Comparison of ENCODE assay signal across 9 cellular contexts in genomic region chr3:156135921-156136655, GRCh38. TPM values are rescaled to one million over a fixed set of nuclear protein-coding genes. Genes with fewer than 3 reads are reported as not detected.
DNase-seq lines count a peak whose midpoint lies in the region; ATAC-seq and TF ChIP-seq lines count a peak whose summit lies in the region.
"Had no signal": no experiment of that assay in that cellular context is flagged by ENCODE, and none has a peak within 500 bp of the region (broad histone marks: within the 10 kb centered on the region; RNA-seq: fewer than 3 reads in every experiment).

No MANE protein-coding gene starts in this region.

- H3K56ac ChIP-seq in H9 (ENCODE audit: insufficient read length, low read depth, low read length), result no peak overlapping the region

- DNase-seq in activated CD8-positive, alpha-beta memory T cell treated with anti-CD3 and anti-CD28 coated beads, Interleukin-2, amount 10 ng/mL, durations not matched to agents 7 days and 5 days, result no peak
- DNase-seq in activated CD8-positive, alpha-beta memory T cell treated with anti-CD3 and anti-CD28 coated beads, Interleukin-2, amount 50 U/mL, for 48 hours, result no peak
- DNase-seq in H9, result no peak
- no peak for DNase-seq in WERI-Rb-1
- DNase-seq in osteoblast (ENCODE audit: insufficient read length, low spot score, missing footprints), result no peak
- no peak for DNase-seq in central memory CD4-positive, alpha-beta T cell
- DNase-seq in activated T-helper 2 cell treated with anti-CD3 and anti-CD28 coated beads, Interferon-gamma antibody, Interleukin-2, Interleukin-4, amounts not matched to agents 10 μg/mL and 5 μg/mL and 100 μg/mL, durations not matched to agents 14 hours and 24 hours and 36 hours (ENCODE audit: low spot score), result no peak
- DNase-seq: GM23248 had no signal

- no peak overlapping the region for H3K27ac Mint-ChIP-seq in activated CD8-positive, alpha-beta memory T cell treated with anti-CD3 and anti-CD28 coated beads, Interleukin-2, amount 10 ng/mL, durations not matched to agents 7 days and 5 days
- H3K27ac Mint-ChIP-seq in H9, result no peak overlapping the region
- H3K27ac Mint-ChIP-seq in activated T-helper 2 cell treated with anti-CD3 and anti-CD28 coated beads, Interferon-gamma antibody, Interleukin-2, Interleukin-4, amounts not matched to agents 10 μg/mL and 5 μg/mL and 100 μg/mL, durations not matched to agents 14 hours and 24 hours and 36 hours, result no peak overlapping the region

- H3K27me3 Mint-ChIP-seq in activated CD8-positive, alpha-beta memory T cell treated with anti-CD3 and anti-CD28 coated beads, Interleukin-2, amount 10 ng/mL, durations not matched to agents 7 days and 5 days, result peaks cover 38% of the 10 kb centered on the region
- H3K27me3 Mint-ChIP-seq in H9 (ENCODE audit: low read depth), result no peaks in the 10 kb centered on the region
- peaks cover 28% of the 10 kb centered on the region for H3K27me3 Mint-ChIP-seq in activated T-helper 2 cell treated with anti-CD3 and anti-CD28 coated beads, Interferon-gamma antibody, Interleukin-2, Interleukin-4, amounts not matched to agents 10 μg/mL and 5 μg/mL and 100 μg/mL, durations not matched to agents 14 hours and 24 hours and 36 hours (ENCODE audit: low read depth)

- no peak overlapping the region for H3K4me3 ChIP-seq in WERI-Rb-1 (ENCODE audit: low read depth, low read length)
- no peak overlapping the region for H3K4me3 ChIP-seq in osteoblast (ENCODE audit: insufficient read depth, low read length)
- H3K4me3 ChIP-seq: GM23248 had no signal

- no peak overlapping the region for H2BK20ac ChIP-seq in H9 (ENCODE audit: low read depth, low read length, poor library complexity, severe bottlenecking)

- H3K4me1 ChIP-seq in H9 (ENCODE audit: insufficient read depth, low read length) (no peaks in the 10 kb centered on the region), osteoblast (ENCODE audit: insufficient read depth, low read length) (no peaks in the 10 kb centered on the region)

- peaks cover 4% of the 10 kb centered on the region for H3K4me1 Mint-ChIP-seq in activated CD8-positive, alpha-beta memory T cell treated with anti-CD3 and anti-CD28 coated beads, Interleukin-2, amount 10 ng/mL, durations not matched to agents 7 days and 5 days
- no peaks in the 10 kb centered on the region for H3K4me1 Mint-ChIP-seq in H9
- no peaks in the 10 kb centered on the region for H3K4me1 Mint-ChIP-seq in activated T-helper 2 cell treated with anti-CD3 and anti-CD28 coated beads, Interferon-gamma antibody, Interleukin-2, Interleukin-4, amounts not matched to agents 10 μg/mL and 5 μg/mL and 100 μg/mL, durations not matched to agents 14 hours and 24 hours and 36 hours (ENCODE audit: low read depth)

- no peak overlapping the region for H2BK5ac ChIP-seq in H9 (ENCODE audit: insufficient read length, low read length)

- no peak overlapping the region for H3K14ac ChIP-seq in H9 (ENCODE audit: insufficient read depth, low read length)

- peak; percentile 42 for ATAC-seq in activated CD8-positive, alpha-beta memory T cell treated with anti-CD3 and anti-CD28 coated beads, Interleukin-2, amount 10 ng/mL, durations not matched to agents 7 days and 5 days
- no peak for ATAC-seq in GM19463 (IDR thresholded peaks at IDR 0.05; ENCODE audit: unreplicated experiment)

- H3K27ac ChIP-seq in H9 (ENCODE audit: insufficient read length, low read depth, low read length), result no peak overlapping the region
- H3K27ac ChIP-seq in WERI-Rb-1, result no peak overlapping the region
- H3K27ac ChIP-seq in osteoblast (ENCODE audit: low read depth, low read length), result no peak overlapping the region
- H3K27ac ChIP-seq: GM23248 had no signal

- H4K5ac ChIP-seq in H9 (ENCODE audit: insufficient read length, low read depth, low read length), result no peak overlapping the region

- H3K4me2 ChIP-seq in H9 (ENCODE audit: insufficient read depth, insufficient read length, low read length), result no peak overlapping the region
- H3K4me2 ChIP-seq in osteoblast (ENCODE audit: insufficient read depth, low read length), result no peak overlapping the region

- H3K4ac ChIP-seq in H9 (ENCODE audit: low read depth, low read length), result no peak overlapping the region

- H3K27me3 ChIP-seq in H9 (ENCODE audit: insufficient read depth, low read length) (no peaks in the 10 kb centered on the region), WERI-Rb-1 (ENCODE audit: insufficient read depth, low read depth, severe bottlenecking) (no peaks in the 10 kb centered on the region), osteoblast (ENCODE audit: insufficient read depth, low read length) (peaks cover 15% of the 10 kb centered on the region)

- H2BK15ac ChIP-seq in H9 (ENCODE audit: low read depth, low read length), result no peak overlapping the region

- intact Hi-C loops in activated T-helper 2 cell treated with anti-CD3 and anti-CD28 coated beads, Interferon-gamma antibody, Interleukin-2, Interleukin-4, amounts not matched to agents 10 μg/mL and 5 μg/mL and 100 μg/mL, durations not matched to agents 14 hours and 24 hours and 36 hours (cut with micrococcal nuclease), result no loop called here

- H3K79me1 ChIP-seq in H9 (ENCODE audit: insufficient read depth, low read depth, low read length, poor library complexity, severe bottlenecking), result no peaks in the 10 kb centered on the region

- H3K36me3 ChIP-seq in WERI-Rb-1, result no peaks in the 10 kb centered on the region
- H3K36me3 ChIP-seq in osteoblast (ENCODE audit: insufficient read depth, low read length), result no peaks in the 10 kb centered on the region

- no peaks in the 10 kb centered on the region for H3K36me3 Mint-ChIP-seq in activated CD8-positive, alpha-beta memory T cell treated with anti-CD3 and anti-CD28 coated beads, Interleukin-2, amount 10 ng/mL, durations not matched to agents 7 days and 5 days
- no peaks in the 10 kb centered on the region for H3K36me3 Mint-ChIP-seq in H9 (ENCODE audit: insufficient read depth in 1 of 3, low read depth in 3 of 3)
- H3K36me3 Mint-ChIP-seq in activated T-helper 2 cell treated with anti-CD3 and anti-CD28 coated beads, Interferon-gamma antibody, Interleukin-2, Interleukin-4, amounts not matched to agents 10 μg/mL and 5 μg/mL and 100 μg/mL, durations not matched to agents 14 hours and 24 hours and 36 hours (ENCODE audit: low read depth), result no peaks in the 10 kb centered on the region

- no peak overlapping the region for H2BK12ac ChIP-seq in H9 (ENCODE audit: insufficient read length, low read depth, low read length)

- H3K9me3 ChIP-seq in H9 (ENCODE audit: control insufficient read depth, low read depth, low read length) (no peaks in the 10 kb centered on the region), WERI-Rb-1 (ENCODE audit: severe bottlenecking) (no peaks in the 10 kb centered on the region), osteoblast (ENCODE audit: low read depth, low read length) (no peaks in the 10 kb centered on the region)

- H3T11ph ChIP-seq in H9 (ENCODE audit: low read length), result no peak overlapping the region

- no peak overlapping the region for H3K18ac ChIP-seq in H9 (ENCODE audit: insufficient read length, low read depth, low read length)

- H4K20me1 ChIP-seq in H9 (ENCODE audit: control insufficient read depth, insufficient read depth, insufficient read length) (no peaks in the 10 kb centered on the region), osteoblast (ENCODE audit: insufficient read depth, low read length) (no peaks in the 10 kb centered on the region)

- no peaks in the 10 kb centered on the region for H3K23me2 ChIP-seq in H9 (ENCODE audit: insufficient read length, low read depth, low read length, poor library complexity, severe bottlenecking)

- H3K79me2 ChIP-seq in H9 (ENCODE audit: insufficient read depth, low read length), result no peaks in the 10 kb centered on the region
- H3K79me2 ChIP-seq in osteoblast (ENCODE audit: insufficient read depth, low read length), result no peaks in the 10 kb centered on the region

- H2BK120ac ChIP-seq in H9 (ENCODE audit: low read depth, low read length, poor library complexity, severe bottlenecking), result no peak overlapping the region

- no peaks in the 10 kb centered on the region for H3K9me3 Mint-ChIP-seq in activated CD8-positive, alpha-beta memory T cell treated with anti-CD3 and anti-CD28 coated beads, Interleukin-2, amount 10 ng/mL, durations not matched to agents 7 days and 5 days (ENCODE audit: low read depth)
- H3K9me3 Mint-ChIP-seq in H9, result no peaks in the 10 kb centered on the region
- no peaks in the 10 kb centered on the region for H3K9me3 Mint-ChIP-seq in activated T-helper 2 cell treated with anti-CD3 and anti-CD28 coated beads, Interferon-gamma antibody, Interleukin-2, Interleukin-4, amounts not matched to agents 10 μg/mL and 5 μg/mL and 100 μg/mL, durations not matched to agents 14 hours and 24 hours and 36 hours

- CTCF ChIA-PET in activated CD8-positive, alpha-beta memory T cell treated with anti-CD3 and anti-CD28 coated beads, Interleukin-2, amount 10 ng/mL, durations not matched to agents 7 days and 5 days (lab: Charles Lee), result no interaction called here

- H3K4me3 Mint-ChIP-seq in activated CD8-positive, alpha-beta memory T cell treated with anti-CD3 and anti-CD28 coated beads, Interleukin-2, amount 10 ng/mL, durations not matched to agents 7 days and 5 days, result no peak overlapping the region
- H3K4me3 Mint-ChIP-seq in H9, result no peak overlapping the region
- no peak overlapping the region for H3K4me3 Mint-ChIP-seq in activated T-helper 2 cell treated with anti-CD3 and anti-CD28 coated beads, Interferon-gamma antibody, Interleukin-2, Interleukin-4, amounts not matched to agents 10 μg/mL and 5 μg/mL and 100 μg/mL, durations not matched to agents 14 hours and 24 hours and 36 hours (ENCODE audit: low read depth)

- no peak overlapping the region for H2AK5ac ChIP-seq in H9 (ENCODE audit: insufficient read length, low read length)

- no peak overlapping the region for H4K91ac ChIP-seq in H9 (ENCODE audit: insufficient read length, low read depth, low read length)

- no peak overlapping the region for H3K9ac ChIP-seq in H9 (ENCODE audit: extremely low read depth, insufficient read length, low read length)
- H3K9ac ChIP-seq: GM23248 had no signal

- H4K8ac ChIP-seq in H9 (replicated peaks; ENCODE audit: insufficient read length, low read depth, low read length), result no peak overlapping the region

- H3K23ac ChIP-seq in H9 (ENCODE audit: insufficient read length, low read depth, low read length), result no peak overlapping the region

- peak; percentile 63 for TF ChIP-seq CTCF in H9 (conservative IDR thresholded peaks at IDR 0.05)
- peak; percentile 19; the same call in 1 of the 2 replicates for TF ChIP-seq CTCF in WERI-Rb-1 (IDR thresholded peaks at IDR 0.05; ENCODE audit: low read depth, low read length)
- peak; percentile 30 for TF ChIP-seq CTCF in osteoblast (IDR thresholded peaks at IDR 0.05; ENCODE audit: extremely low read depth, low read depth, low read length)

- H2AFZ ChIP-seq in H9 (ENCODE audit: low read length) (no peak overlapping the region), osteoblast (ENCODE audit: low read length) (no peak overlapping the region)
- H2AFZ ChIP-seq: GM23248 had no signal

- WGBS in H9 (ENCODE audit: extremely low coverage, insufficient read length, low lambda C conversion rate), result no CpG with 5 or more reads among the region's 5 CpGs

RNA-seq across cellular contexts. Expression of gene KCNAB1, which starts 15.7 kb away (rescaled TPM):
- under 1 TPM in 1 of 2 experiments, not detected in 1; 0.19 TPM for total RNA-seq in activated CD8-positive, alpha-beta memory T cell treated with anti-CD3 and anti-CD28 coated beads, Interleukin-2, amount 10 ng/mL, durations not matched to agents 7 days and 5 days
- total RNA-seq in H9 (2021), result 3.7 and 5.2 TPM in 2 replicates
- total RNA-seq in osteoblast, result under 0.01 and 0.36 TPM in 2 replicates
- total RNA-seq in activated T-helper 2 cell treated with anti-CD3 and anti-CD28 coated beads, Interferon-gamma antibody, Interleukin-2, Interleukin-4, amounts not matched to agents 10 μg/mL and 5 μg/mL and 100 μg/mL, durations not matched to agents 14 hours and 24 hours and 36 hours, result not detected in 2 replicates
- total RNA-seq: GM23248 had no signal
